ENCODE assay signal across 2 cellular contexts in genomic region chr1:178291166-178291565, GRCh38.
TF ChIP-seq lines count a peak whose summit lies in the region.

No MANE protein-coding gene starts in this region.

TF ChIP-seq in A549, 52 proteins besides CTCF, POLR2A, EP300 and RAD21 (continued from another document):
- TF ChIP-seq ATOH8 (CRISPR knock-in tag; IDR thresholded peaks at IDR 0.05; ENCODE audit: low read depth), result no peak
TF ChIP-seq in A549: peak in this region for 0.

TF ChIP-seq in WTC11, 78 proteins besides CTCF, POLR2A, EP300 and RAD21 (continued from another document):
- no peak for TF ChIP-seq HMGXB4 (CRISPR knock-in tag; IDR thresholded peaks at IDR 0.05)
- TF ChIP-seq, protein P1, sequence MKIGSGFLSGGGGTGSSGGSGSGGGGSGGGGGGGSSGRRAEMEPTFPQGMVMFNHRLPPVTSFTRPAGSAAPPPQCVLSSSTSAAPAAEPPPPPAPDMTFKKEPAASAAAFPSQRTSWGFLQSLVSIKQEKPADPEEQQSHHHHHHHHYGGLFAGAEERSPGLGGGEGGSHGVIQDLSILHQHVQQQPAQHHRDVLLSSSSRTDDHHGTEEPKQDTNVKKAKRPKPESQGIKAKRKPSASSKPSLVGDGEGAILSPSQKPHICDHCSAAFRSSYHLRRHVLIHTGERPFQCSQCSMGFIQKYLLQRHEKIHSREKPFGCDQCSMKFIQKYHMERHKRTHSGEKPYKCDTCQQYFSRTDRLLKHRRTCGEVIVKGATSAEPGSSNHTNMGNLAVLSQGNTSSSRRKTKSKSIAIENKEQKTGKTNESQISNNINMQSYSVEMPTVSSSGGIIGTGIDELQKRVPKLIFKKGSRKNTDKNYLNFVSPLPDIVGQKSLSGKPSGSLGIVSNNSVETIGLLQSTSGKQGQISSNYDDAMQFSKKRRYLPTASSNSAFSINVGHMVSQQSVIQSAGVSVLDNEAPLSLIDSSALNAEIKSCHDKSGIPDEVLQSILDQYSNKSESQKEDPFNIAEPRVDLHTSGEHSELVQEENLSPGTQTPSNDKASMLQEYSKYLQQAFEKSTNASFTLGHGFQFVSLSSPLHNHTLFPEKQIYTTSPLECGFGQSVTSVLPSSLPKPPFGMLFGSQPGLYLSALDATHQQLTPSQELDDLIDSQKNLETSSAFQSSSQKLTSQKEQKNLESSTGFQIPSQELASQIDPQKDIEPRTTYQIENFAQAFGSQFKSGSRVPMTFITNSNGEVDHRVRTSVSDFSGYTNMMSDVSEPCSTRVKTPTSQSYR (CRISPR knock-in tag; IDR thresholded peaks at IDR 0.05), result no peak
- no peak for TF ChIP-seq TEAD1 (CRISPR knock-in tag; IDR thresholded peaks at IDR 0.05)
- TF ChIP-seq IRF2 (CRISPR knock-in tag; IDR thresholded peaks at IDR 0.05; ENCODE audit: borderline replicate concordance, low read depth), result no peak
- TF ChIP-seq NFYB (CRISPR knock-in tag; conservative IDR thresholded peaks at IDR 0.05; ENCODE audit: low read depth), result no peak
- TF ChIP-seq, protein P2, sequence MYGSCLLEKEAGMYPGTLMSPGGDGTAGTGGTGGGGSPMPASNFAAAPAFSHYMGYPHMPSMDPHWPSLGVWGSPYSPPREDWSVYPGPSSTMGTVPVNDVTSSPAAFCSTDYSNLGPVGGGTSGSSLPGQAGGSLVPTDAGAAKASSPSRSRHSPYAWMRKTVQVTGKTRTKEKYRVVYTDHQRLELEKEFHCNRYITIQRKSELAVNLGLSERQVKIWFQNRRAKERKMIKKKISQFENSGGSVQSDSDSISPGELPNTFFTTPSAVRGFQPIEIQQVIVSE (CRISPR knock-in tag; IDR thresholded peaks at IDR 0.05; ENCODE audit: borderline replicate concordance), result no peak
